26 cellular contexts compared by ENCODE assay signal in genomic region chr4:157897971-157898370, GRCh38.
"Had no signal": no experiment of that assay in that cellular context is flagged by ENCODE, and none has a peak within 500 bp of the region (broad histone marks: within the 10 kb centered on the region; RNA-seq: fewer than 3 reads in every experiment).

No MANE protein-coding gene starts in this region.

- H2AFZ ChIP-seq: neural progenitor cell had no signal

- H3K4me1 ChIP-seq: pancreas, prostate gland, right lobe of liver, sigmoid colon, transverse colon, upper lobe of right lung, uterus had no signal

- H3K4me3 Mint-ChIP-seq: naive B cell; naive thymus-derived CD8-positive, alpha-beta T cell; natural killer cell treated with Interleukin-12 subunit alpha and Interleukin-12 subunit beta and Interleukin-15 and Interleukin-18, amount 100 ng/mL, for 72 hours; nephron progenitor cell; neural progenitor cell; stimulated activated effector memory CD8-positive, alpha-beta T cell treated with anti-CD3 and anti-CD28 coated beads, Interleukin-12 subunit alpha, Interleukin-12 subunit beta, amount 100 ng/mL, for 72 hours; stimulated activated naive B cell treated with anti-CD40 and anti-IgM and Interleukin-4, amounts not matched to agents 10 μg/mL and 1 μg/mL and 100 μg/mL, for 72 hours; stimulated activated naive CD8-positive, alpha-beta T cell treated with anti-CD3 and anti-CD28 coated beads, Interleukin-15, Interleukin-2, amounts not matched to agents 100 ng/mL and 50 ng/mL, for 24 hours; type B pancreatic cell had no signal

- H3K27ac ChIP-seq: neural progenitor cell, pancreas, prostate gland, right lobe of liver, sigmoid colon, stomach, tibial artery, transverse colon, upper lobe of right lung had no signal

- H3K4me1 Mint-ChIP-seq: naive B cell; naive thymus-derived CD8-positive, alpha-beta T cell; nephron progenitor cell; stimulated activated effector memory CD8-positive, alpha-beta T cell treated with anti-CD3 and anti-CD28 coated beads, Interleukin-12 subunit alpha, Interleukin-12 subunit beta, amount 100 ng/mL, for 72 hours; stimulated activated naive B cell treated with anti-CD40 and anti-IgM and Interleukin-4, amounts not matched to agents 10 μg/mL and 1 μg/mL and 100 μg/mL, for 72 hours had no signal

- H3K27me3 ChIP-seq: neural progenitor cell, pancreas, right lobe of liver, sigmoid colon, stomach, tibial artery, transverse colon, upper lobe of right lung, uterus had no signal

- H3K9ac ChIP-seq: neural progenitor cell had no signal

- H3K27ac Mint-ChIP-seq: naive B cell; naive thymus-derived CD8-positive, alpha-beta T cell; natural killer cell treated with Interleukin-12 subunit alpha and Interleukin-12 subunit beta and Interleukin-15 and Interleukin-18, amount 100 ng/mL, for 72 hours; nephron progenitor cell; neural progenitor cell; stimulated activated effector memory CD8-positive, alpha-beta T cell treated with anti-CD3 and anti-CD28 coated beads, Interleukin-12 subunit alpha, Interleukin-12 subunit beta, amount 100 ng/mL, for 72 hours; stimulated activated naive B cell treated with anti-CD40 and anti-IgM and Interleukin-4, amounts not matched to agents 10 μg/mL and 1 μg/mL and 100 μg/mL, for 72 hours; stimulated activated naive CD8-positive, alpha-beta T cell treated with anti-CD3 and anti-CD28 coated beads, Interleukin-15, Interleukin-2, amounts not matched to agents 100 ng/mL and 50 ng/mL, for 24 hours; type B pancreatic cell had no signal

- H3K9me3 Mint-ChIP-seq: nephron progenitor cell; stimulated activated naive B cell treated with anti-CD40 and anti-IgM and Interleukin-4, amounts not matched to agents 10 μg/mL and 1 μg/mL and 100 μg/mL, for 72 hours; stimulated activated naive CD8-positive, alpha-beta T cell treated with anti-CD3 and anti-CD28 coated beads, Interleukin-15, Interleukin-2, amounts not matched to agents 100 ng/mL and 50 ng/mL, for 24 hours had no signal

- H3K4me3 ChIP-seq: neural progenitor cell, pancreas, prostate gland, right lobe of liver, sigmoid colon, stomach, tibial artery, transverse colon, upper lobe of right lung, uterus had no signal

- H3K4me2 ChIP-seq: neural progenitor cell had no signal

- H3K27me3 Mint-ChIP-seq: naive B cell; naive thymus-derived CD8-positive, alpha-beta T cell; natural killer cell treated with Interleukin-12 subunit alpha and Interleukin-12 subunit beta and Interleukin-15 and Interleukin-18, amount 100 ng/mL, for 72 hours; stimulated activated naive B cell treated with anti-CD40 and anti-IgM and Interleukin-4, amounts not matched to agents 10 μg/mL and 1 μg/mL and 100 μg/mL, for 72 hours; stimulated activated naive CD8-positive, alpha-beta T cell treated with anti-CD3 and anti-CD28 coated beads, Interleukin-15, Interleukin-2, amounts not matched to agents 100 ng/mL and 50 ng/mL, for 24 hours had no signal

- H3K9me3 ChIP-seq: pancreas, prostate gland, right lobe of liver, stomach, transverse colon, upper lobe of right lung, uterus had no signal

- DNase-seq: naive B cell; naive thymus-derived CD8-positive, alpha-beta T cell; nephron progenitor cell; occipital lobe; pancreas; right cardiac atrium; right lobe of liver; sigmoid colon; small intestine; stimulated activated CD4-positive, alpha-beta T cell treated with anti-CD3 and anti-CD28 coated beads, Interleukin-15, amount 100 ng/mL, for 24 hours; stimulated activated CD4-positive, alpha-beta T cell treated with anti-CD3 and anti-CD28 coated beads, Interleukin-2, amount 100 ng/mL, for 24 hours; stimulated activated CD4-positive, alpha-beta T cell treated with anti-CD3 and anti-CD28 coated beads, Interleukin-2, amount 100 ng/mL, for 48 hours; stimulated activated CD4-positive, alpha-beta T cell treated with anti-CD3 and anti-CD28 coated beads, Interleukin-4, amount 100 ng/mL, for 24 hours; stimulated activated naive B cell treated with anti-CD40 and anti-IgM and Interleukin-4, amounts not matched to agents 10 μg/mL and 1 μg/mL and 100 μg/mL, for 72 hours; stimulated activated naive CD4-positive, alpha-beta T cell treated with Interleukin-2 at 50 U/mL for 16 hours; stomach; tibial artery; transverse colon; upper lobe of right lung; uterus had no signal

- H3K36me3 ChIP-seq: neural progenitor cell, pancreas, prostate gland, right lobe of liver, sigmoid colon, stomach, tibial artery, transverse colon, upper lobe of right lung, uterus had no signal

- H3K36me3 Mint-ChIP-seq: naive B cell; naive thymus-derived CD8-positive, alpha-beta T cell; natural killer cell treated with Interleukin-12 subunit alpha and Interleukin-12 subunit beta and Interleukin-15 and Interleukin-18, amount 100 ng/mL, for 72 hours; neural progenitor cell; stimulated activated effector memory CD8-positive, alpha-beta T cell treated with anti-CD3 and anti-CD28 coated beads, Interleukin-12 subunit alpha, Interleukin-12 subunit beta, amount 100 ng/mL, for 72 hours; stimulated activated naive B cell treated with anti-CD40 and anti-IgM and Interleukin-4, amounts not matched to agents 10 μg/mL and 1 μg/mL and 100 μg/mL, for 72 hours; type B pancreatic cell had no signal
